ENCODE assay signal across 8 cellular contexts in genomic region chr5:169583424-169584215, GRCh38. TPM values are rescaled to one million over a fixed set of nuclear protein-coding genes. Genes with fewer than 3 reads are reported as not detected.
DNase-seq lines count a peak whose midpoint lies in the region; TF ChIP-seq lines count a peak whose summit lies in the region.

Gene SPDL1 (plus strand): TSS chr5:169583773. CDS start chr5:169588417, 4,644 bp downstream.

- DNase-seq in ELF-1 (ENCODE audit: low read depth, low spot score) (peak; percentile 98), H7 (peak; percentile 90), M059J (ENCODE audit: low read depth) (peak; percentile 95), SHP77 (lab: John Stamatoyannopoulos, UW) (peak; percentile 91 to 93), fibroblast of the aortic adventitia (ENCODE audit: low read depth) (peak; percentile 98)
- DNase-seq in activated effector memory CD4-positive, alpha-beta T cell treated with Interleukin-2 at 50 U/mL for 16 hours, result peak; percentile 90

- peaks cover under 1% of the 10 kb centered on the region for H3K36me3 ChIP-seq in H7 (replicated peaks; ENCODE audit: control insufficient read depth, insufficient read depth, low read length)

- peaks cover 28% of the 10 kb centered on the region for H3K4me1 Mint-ChIP-seq in nephron
- peaks cover 47% of the 10 kb centered on the region for H3K4me1 Mint-ChIP-seq in stimulated activated naive CD8-positive, alpha-beta T cell treated with anti-CD3 and anti-CD28 coated beads, Interleukin-15, Interleukin-2, amounts not matched to agents 100 ng/mL and 50 ng/mL, for 24 hours (ENCODE audit: low read depth)

- H3K27ac Mint-ChIP-seq in nephron, result peak within 1 kb of the TSS; percentile 84 to 97 (median 95)
- peak within 1 kb of the TSS; percentile 98 for H3K27ac Mint-ChIP-seq in stimulated activated naive CD8-positive, alpha-beta T cell treated with anti-CD3 and anti-CD28 coated beads, Interleukin-15, Interleukin-2, amounts not matched to agents 100 ng/mL and 50 ng/mL, for 24 hours

- peak within 1 kb of the TSS; percentile 84 for H3K4me3 ChIP-seq in H7 (ENCODE audit: insufficient read depth, low read depth, low read length)
- peak within 1 kb of the TSS; percentile 76 for H3K4me3 ChIP-seq in fibroblast of the aortic adventitia (ENCODE audit: low read depth, low read length)

- H3K27me3 Mint-ChIP-seq in nephron (ENCODE audit: low read depth), result no peaks in the 10 kb centered on the region
- H3K27me3 Mint-ChIP-seq in stimulated activated naive CD8-positive, alpha-beta T cell treated with anti-CD3 and anti-CD28 coated beads, Interleukin-15, Interleukin-2, amounts not matched to agents 100 ng/mL and 50 ng/mL, for 24 hours, result peaks cover 11% of the 10 kb centered on the region

- peak within 1 kb of the TSS; percentile 96 to 99 (median 98) for H3K4me3 Mint-ChIP-seq in nephron
- H3K4me3 Mint-ChIP-seq in stimulated activated naive CD8-positive, alpha-beta T cell treated with anti-CD3 and anti-CD28 coated beads, Interleukin-15, Interleukin-2, amounts not matched to agents 100 ng/mL and 50 ng/mL, for 24 hours, result peak within 1 kb of the TSS; percentile 97

- H3K36me3 Mint-ChIP-seq in nephron (ENCODE audit: low read depth), result peaks cover 6% of the 10 kb centered on the region
- H3K36me3 Mint-ChIP-seq in stimulated activated naive CD8-positive, alpha-beta T cell treated with anti-CD3 and anti-CD28 coated beads, Interleukin-15, Interleukin-2, amounts not matched to agents 100 ng/mL and 50 ng/mL, for 24 hours (ENCODE audit: low read depth), result peaks cover 10% of the 10 kb centered on the region

- TF ChIP-seq CTCF in fibroblast of the aortic adventitia (IDR thresholded peaks at IDR 0.05; ENCODE audit: insufficient read depth, low read length) (no peak), nephron (IDR thresholded peaks at IDR 0.05; ENCODE audit: unreplicated experiment in 3 of 3) (no peak)

- no peaks in the 10 kb centered on the region for H3K27me3 ChIP-seq in H7 (ENCODE audit: control insufficient read depth, insufficient read depth, low read length)

- H3K9me3 Mint-ChIP-seq in nephron, result no peaks in the 10 kb centered on the region
- H3K9me3 Mint-ChIP-seq in stimulated activated naive CD8-positive, alpha-beta T cell treated with anti-CD3 and anti-CD28 coated beads, Interleukin-15, Interleukin-2, amounts not matched to agents 100 ng/mL and 50 ng/mL, for 24 hours, result no peaks in the 10 kb centered on the region

RNA-seq across cellular contexts. Expression of gene SPDL1, which starts in this region (rescaled TPM):
- 31.2 and 43.1 TPM in 2 replicates for total RNA-seq in H7 (2014; rRNA removed; shearing (Covaris generic))
- total RNA-seq in M059J (2014; rRNA removed; shearing (Covaris generic)), result 158 and 167 TPM in 2 replicates
- total RNA-seq in fibroblast of the aortic adventitia (ENCODE audit: low replicate concordance), result 43.7 and 105 TPM in 2 replicates

Comparison
In these comparisons a context has a peak if more than half of its experiments do, and no peak if none do; other contexts are left out.
1. Peak in every context shown above with its lines: DNase-seq and H3K4me3 ChIP-seq.